In the genomic region with DNA sequence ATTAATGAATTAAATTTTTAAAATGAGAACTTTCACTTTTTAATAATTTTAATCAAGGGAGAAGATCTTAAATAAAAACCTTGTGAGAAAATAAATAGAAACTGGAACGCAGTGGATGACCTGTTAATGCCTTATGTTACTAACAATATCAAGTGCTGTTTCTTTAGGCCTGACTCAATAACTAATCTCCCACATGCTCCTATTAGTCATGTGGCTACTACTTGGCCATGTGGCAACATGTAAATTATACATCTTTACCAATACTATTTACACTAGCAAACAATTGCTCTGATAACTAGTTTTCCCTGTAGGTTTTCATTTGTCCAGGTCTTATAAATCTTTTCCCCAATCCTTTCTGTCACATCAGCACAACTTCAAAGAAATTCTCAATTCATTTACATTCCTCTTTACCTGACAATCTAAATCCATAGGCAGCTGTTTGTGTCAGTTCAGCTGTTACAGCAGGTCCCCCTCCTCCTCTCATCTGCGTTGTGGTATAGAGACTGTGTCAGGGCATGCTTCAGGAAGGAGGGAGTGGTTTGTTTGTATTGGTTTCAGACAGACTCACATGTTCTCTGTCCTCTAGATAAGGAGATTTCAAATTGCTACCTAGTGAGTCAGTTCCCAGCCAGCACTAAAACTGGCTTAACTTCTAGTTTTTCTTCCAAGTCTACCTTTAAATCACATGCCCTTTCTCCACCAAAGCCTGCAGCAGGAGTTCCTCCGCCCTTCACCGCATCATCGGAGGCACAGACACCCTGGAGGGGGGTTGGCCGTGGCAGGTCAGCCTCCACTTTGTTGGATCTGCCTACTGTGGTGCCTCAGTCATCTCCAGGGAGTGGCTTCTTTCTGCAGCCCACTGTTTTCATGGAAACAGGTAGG, we compare ENCODE assay signal across 8 cellular contexts. TPM values are rescaled to one million over a fixed set of nuclear protein-coding genes. Genes with fewer than 3 reads are reported as not detected.
A peak's percentile ranks its signal among the peaks of the same experiment; 100 is the strongest.
DNase-seq lines count a peak whose midpoint lies in the region; ATAC-seq and TF ChIP-seq lines count a peak whose summit lies in the region.

No MANE protein-coding gene starts in this region.

- peak; percentile 65 for ATAC-seq in GM18508 (IDR thresholded peaks at IDR 0.05; ENCODE audit: insufficient read depth, unreplicated experiment)
- ATAC-seq in HG03135 (IDR thresholded peaks at IDR 0.05; ENCODE audit: unreplicated experiment), result peak; percentile 66

- in situ Hi-C loops in astrocyte of the spinal cord (cut with HindIII; ENCODE audit: low sequenced_read_pairs), result no loop called here

- DNase-seq in NCI-H82 treated with DMSO at 0.1 percent for 48 hours (lab: John Stamatoyannopoulos, UW; ENCODE audit: unreplicated experiment) (peak; percentile 64), astrocyte of the spinal cord (ENCODE audit: low read depth, low spot score) (peak; percentile 94), mucosa of gallbladder (ENCODE audit: low spot score) (peak; percentile 68), hypothalamus (lab: John Stamatoyannopoulos, UW) (no peak)
- DNase-seq in NK-92 treated with Interleukin-12 subunit alpha and Interleukin-12 subunit beta, amount 100 ng/mL, for 24 hours (lab: John Stamatoyannopoulos, UW), result no peak

- H3K4me3 ChIP-seq in astrocyte of the spinal cord (ENCODE audit: low read depth, low read length), result no peak overlapping the region

- TF ChIP-seq CTCF in 22Rv1 (IDR thresholded peaks at IDR 0.05), result no peak
- TF ChIP-seq CTCF in astrocyte of the spinal cord (IDR thresholded peaks at IDR 0.05; ENCODE audit: low read depth, low read length), result no peak

- H3K27ac ChIP-seq in 22Rv1, result peak overlapping the region; percentile 47

RNA-seq across cellular contexts. Expression of a gene that starts 11.3 kb away (rescaled TPM):
- total RNA-seq in mucosa of gallbladder, result 24.3 TPM

RNA-seq across cellular contexts. Expression of a gene that starts 40.3 kb away (rescaled TPM):
- total RNA-seq in mucosa of gallbladder, result 0.12 TPM

RNA-seq across cellular contexts. Expression of a gene that starts 58.2 kb away (rescaled TPM):
- total RNA-seq in mucosa of gallbladder, result 0.37 TPM

Comparison
In these comparisons a context has a peak if more than half of its experiments do, and no peak if none do; other contexts are left out.
1. DNase-seq: peak in NCI-H82 treated with DMSO at 0.1 percent for 48 hours (single experiment), astrocyte of the spinal cord (single experiment) and mucosa of gallbladder (single experiment); none in hypothalamus (0 of 51) and NK-92 treated with Interleukin-12 subunit alpha and Interleukin-12 subunit beta, amount 100 ng/mL, for 24 hours (single experiment).